Comparison of ENCODE assay signal across 8 cellular contexts in genomic region chr7:11233871-11234270, GRCh38.
"Had no signal": no experiment of that assay in that cellular context is flagged by ENCODE, and none has a peak within 500 bp of the region (broad histone marks: within the 10 kb centered on the region; RNA-seq: fewer than 3 reads in every experiment).

No MANE protein-coding gene starts in this region.

- H3K27ac Mint-ChIP-seq: HFFc6 had no signal

- H3K27ac ChIP-seq: HL-60 had no signal

- H3K36me3 ChIP-seq: HAP-1 had no signal

- H3K4me3 Mint-ChIP-seq: HFFc6 had no signal

- DNase-seq: GOT3, H7, HFFc6, IMR-90 had no signal

- H3K4me3 ChIP-seq: HAP-1, K562 had no signal

- ATAC-seq: HCT116, K562 had no signal
